Comparison of ENCODE assay signal across 8 cellular contexts in genomic region chr19:12681074-12681987, GRCh38. TPM values are rescaled to one million over a fixed set of nuclear protein-coding genes. Genes with fewer than 3 reads are reported as not detected.
A peak's percentile ranks its signal among the peaks of the same experiment; 100 is the strongest.
DNase-seq lines count a peak whose midpoint lies in the region; TF ChIP-seq lines count a peak whose summit lies in the region.

Gene DHPS, minus strand, starts transcription at chr19:12681880. Its CDS starts 114 bp downstream, at chr19:12681766.

- DNase-seq in GM04503 (ENCODE audit: low read depth) (peak; percentile 83), HFFc6 (peak; percentile 96), NCI-H1048 (lab: John Stamatoyannopoulos, UW) (peak; percentile 94), SK-N-SH (peak; percentile 90), globus pallidus (ENCODE audit: low spot score) (peak; percentile 93), nucleus accumbens (lab: John Stamatoyannopoulos, UW) (peak; percentile 57 to 96 (median 82)), suprapubic skin (ENCODE audit: low spot score in 2 of 2) (peak; percentile 95 to 96)
- DNase-seq in activated naive CD4-positive, alpha-beta T cell treated with anti-CD3 and anti-CD28 coated beads, Interleukin-2, amount 50 U/mL, for 16 hours: peak; percentile 89

- H3K27ac ChIP-seq in SK-N-SH (ENCODE audit: low read depth in 2 of 2, low read length in 1 of 2): peak within 1 kb of the TSS; percentile 96 to 100
- peak within 1 kb of the TSS; percentile 96 for H3K27ac ChIP-seq in suprapubic skin

- peaks cover 1% of the 10 kb centered on the region for H3K27me3 Mint-ChIP-seq in HFFc6 (ENCODE audit: insufficient read depth)

- peak within 1 kb of the TSS; percentile 99 for H3K4me2 ChIP-seq in SK-N-SH

- H4K20me1 ChIP-seq in SK-N-SH (ENCODE audit: insufficient read depth): peaks cover 7% of the 10 kb centered on the region

- POLR2A ChIA-PET in SK-N-SH (lab: Yijun Ruan, JAX): interaction anchor here (0.6 to 1.8 kb wide), 7 partner anchors 12 to 149 kb away, joined by 3 to 6 read pairs (median 3); partner anchors contain the start of genes FBXW9 and JUNB

- H2AFZ ChIP-seq in SK-N-SH (ENCODE audit: low read depth): peak within 1 kb of the TSS; percentile 93

- CTCF ChIA-PET in SK-N-SH (lab: Yijun Ruan, JAX): interaction anchor here (1.4 to 3.1 kb wide), 4 partner anchors 9 to 117 kb away, joined by 3 to 21 read pairs (median 10); partner anchors contain the start of genes MAN2B1 and WDR83

- H3F3A ChIP-seq in SK-N-SH (replicated peaks; ENCODE audit: insufficient read depth): peaks cover 13% of the 10 kb centered on the region

- H3K9ac ChIP-seq in SK-N-SH: peak within 1 kb of the TSS; percentile 100

- TF ChIP-seq POLR2A in suprapubic skin (IDR thresholded peaks at IDR 0.05): peak in 1 of 2 donors; percentile 54

- H3K4me3 Mint-ChIP-seq in HFFc6: peak within 1 kb of the TSS; percentile 95

- 0 out of 4 replicates have a peak, but pooled peaks of 1 of the 2 experiments have one; percentile 12 for TF ChIP-seq EP300 in SK-N-SH (IDR thresholded peaks at IDR 0.05; ENCODE audit: borderline replicate concordance in 1 of 2, low read depth in 1 of 2, low read length in 1 of 2)
- TF ChIP-seq EP300 in suprapubic skin (IDR thresholded peaks at IDR 0.05): no peak

- H3K9me3 ChIP-seq in SK-N-SH: no peaks in the 10 kb centered on the region
- no peaks in the 10 kb centered on the region for H3K9me3 ChIP-seq in suprapubic skin

- H3K27ac Mint-ChIP-seq in HFFc6: peak within 1 kb of the TSS; percentile 84

- H3K27me3 ChIP-seq in SK-N-SH (ENCODE audit: insufficient read depth) (no peaks in the 10 kb centered on the region), suprapubic skin (no peaks in the 10 kb centered on the region)

- peaks cover 0 to 4% of the 10 kb centered on the region in 2 experiments; a peak in 1 of 4 replicates for H3K4me1 ChIP-seq in SK-N-SH (ENCODE audit: control insufficient read depth in 1 of 2, insufficient read depth in 2 of 2, low read depth in 1 of 2, low read length in 1 of 2)
- H3K4me1 ChIP-seq in suprapubic skin: peaks cover 21% of the 10 kb centered on the region

- peaks cover 18 to 33% of the 10 kb centered on the region in 2 experiments for H3K36me3 ChIP-seq in SK-N-SH (replicated peaks in 1 of 2; ENCODE audit: control insufficient read depth in 1 of 2, insufficient read depth in 2 of 2, low read length in 1 of 2)
- H3K36me3 ChIP-seq in suprapubic skin: peaks cover 39% of the 10 kb centered on the region

- no peaks in the 10 kb centered on the region for H3K9me2 ChIP-seq in SK-N-SH

- no peaks in the 10 kb centered on the region for H3K9me3 Mint-ChIP-seq in HFFc6

- WGBS in SK-N-SH (ENCODE audit: low lambda C conversion rate): under 1% methylated on average over 66 of the region's 68 CpGs
- WGBS in suprapubic skin: under 1% methylated on average over 57 of the region's 68 CpGs

- H3K79me2 ChIP-seq in SK-N-SH (ENCODE audit: insufficient read depth): peaks cover 22% of the 10 kb centered on the region; the same call in 1 of the 2 replicates

- H3K4me3 ChIP-seq in SK-N-SH (ENCODE audit: low read depth in 2 of 2, low read length in 1 of 2) (peak within 1 kb of the TSS; percentile 76 to 94), suprapubic skin (peak within 1 kb of the TSS; percentile 60)

- peaks cover 25% of the 10 kb centered on the region; the same call in 1 of the 2 replicates for H3K36me3 Mint-ChIP-seq in HFFc6 (ENCODE audit: low read depth)

- peaks cover 7% of the 10 kb centered on the region for H3K4me1 Mint-ChIP-seq in HFFc6 (ENCODE audit: low read depth)

- TF ChIP-seq RAD21 in SK-N-SH (IDR thresholded peaks at IDR 0.05; ENCODE audit: low read length): no peak

- TF ChIP-seq CTCF in HFFc6 (IDR thresholded peaks at IDR 0.05): peak; percentile 46
- TF ChIP-seq CTCF in SK-N-SH (IDR thresholded peaks at IDR 0.05): 0 out of 2 replicates have a peak, but pooled peaks have one; percentile 12
- no peak for TF ChIP-seq CTCF in suprapubic skin (IDR thresholded peaks at IDR 0.05)

TF ChIP-seq in SK-N-SH, 30 proteins besides CTCF, POLR2A, EP300 and RAD21 (continues in another document):
- TF ChIP-seq SIN3A (IDR thresholded peaks at IDR 0.05; ENCODE audit: borderline replicate concordance, low read depth, low read length): peak; percentile 66; the same call in 1 of the 2 replicates
- no peak for TF ChIP-seq REST (IDR thresholded peaks at IDR 0.05; ENCODE audit: low read depth, low read length)
- TF ChIP-seq MAX (IDR thresholded peaks at IDR 0.05; ENCODE audit: low read depth): peak; percentile 65
- TF ChIP-seq CHD2 (IDR thresholded peaks at IDR 0.05; ENCODE audit: low read length, partially characterized antibody): peak; percentile 86
- TF ChIP-seq MXI1 (IDR thresholded peaks at IDR 0.05; ENCODE audit: low read depth, low read length): peak; percentile 74
- TF ChIP-seq ZBTB33 (IDR thresholded peaks at IDR 0.05; ENCODE audit: borderline replicate concordance, low read depth): peak; percentile 86
- peak; percentile 55 for TF ChIP-seq PBX3 (IDR thresholded peaks at IDR 0.05)
- no peak for TF ChIP-seq FOXM1 (IDR thresholded peaks at IDR 0.05; ENCODE audit: low read depth)
- TF ChIP-seq TAF1 (IDR thresholded peaks at IDR 0.05; ENCODE audit: borderline replicate concordance, low read depth, low read length): peak; percentile 65
- TF ChIP-seq NRF1 (IDR thresholded peaks at IDR 0.05; ENCODE audit: low read depth, low read length): peak; percentile 20; the same call in 1 of the 2 replicates
- peak; percentile 85 for TF ChIP-seq GABPA (IDR thresholded peaks at IDR 0.05; ENCODE audit: low read depth)
- TF ChIP-seq FOSL2 (IDR thresholded peaks at IDR 0.05; ENCODE audit: borderline replicate concordance, low read depth): no peak
- TF ChIP-seq POLR2AphosphoS5 (IDR thresholded peaks at IDR 0.05; ENCODE audit: low read depth, low read length): peak; percentile 68
- TF ChIP-seq RCOR1 (IDR thresholded peaks at IDR 0.05; ENCODE audit: low read length): no peak

RNA-seq across cellular contexts. Expression of gene DHPS, which starts in this region (rescaled TPM):
- total RNA-seq in HFFc6 (2021; fragmentation: NEBNext Ultra II Directional; extraction: Animal tissue kit (Norgen Biotek cat#: 25700)): 10 to 100 TPM; 53.3 to 69.2 (median 59.6) TPM
- polyA plus RNA-seq in SK-N-SH (2012; rRNA removed): 179 and 192 TPM in 2 replicates
- 123 and 143 TPM in 2 replicates for polyA plus RNA-seq in SK-N-SH (2012; cell fraction: cytosol; rRNA removed)
- polyA plus RNA-seq in SK-N-SH (2012; cell fraction: nucleus; rRNA removed): 333 and 391 TPM in 2 replicates
- 100 to 1,000 TPM; 108 to 265 (median 136) TPM for total RNA-seq in suprapubic skin

Comparison
In these comparisons a context has a peak if more than half of its experiments do, and no peak if none do; other contexts are left out.
1. Peak in every context shown above with its lines: DNase-seq, H3K4me3 ChIP-seq and H3K27ac ChIP-seq.
2. CTCF ChIP-seq: peak in HFFc6 (single experiment) and SK-N-SH (single experiment); none in suprapubic skin (0 of 2).